ENCODE assay signal across 8 cellular contexts in the genomic region with DNA sequence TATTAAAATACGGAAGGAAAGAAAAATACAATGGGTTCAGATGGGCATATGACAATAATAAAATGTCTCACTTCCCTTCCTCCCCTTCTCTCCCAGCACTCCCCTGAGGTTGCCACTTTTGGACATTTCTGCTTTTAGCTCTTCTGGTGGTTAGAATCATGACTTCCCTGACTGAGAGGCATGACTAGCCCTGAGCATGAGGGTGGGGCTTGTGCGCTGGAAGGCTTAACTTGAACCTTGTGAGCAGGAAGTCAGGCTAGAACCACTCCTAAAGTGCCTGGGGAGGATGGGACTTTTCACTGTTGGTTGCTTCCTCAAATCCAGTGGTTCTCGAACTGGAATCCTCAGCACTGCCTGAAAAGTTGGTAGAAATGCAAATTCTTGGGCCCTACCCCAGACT. TPM values are rescaled to one million over a fixed set of nuclear protein-coding genes. Genes with fewer than 3 reads are reported as not detected.
DNase-seq lines count a peak whose midpoint lies in the region; ATAC-seq and TF ChIP-seq lines count a peak whose summit lies in the region.

No MANE protein-coding gene starts in this region.

- no peak overlapping the region for H3K14ac ChIP-seq in mesenchymal stem cell (ENCODE audit: low read length in 2 of 2)

- ATAC-seq in GM18520 (IDR thresholded peaks at IDR 0.05; ENCODE audit: unreplicated experiment) (peak; percentile 38), GM23338 (no peak)

- no peak for TF ChIP-seq POLR2A in sigmoid colon (IDR thresholded peaks at IDR 0.05)

- no peaks in the 10 kb centered on the region for H3K27me3 Mint-ChIP-seq in GM23338 (ENCODE audit: insufficient read depth, low read depth, poor library complexity)

- H2BK5ac ChIP-seq in mesenchymal stem cell (ENCODE audit: low read depth, low read length, poor library complexity, severe bottlenecking), result no peak overlapping the region

- no peak overlapping the region for H4K8ac ChIP-seq in mesenchymal stem cell (ENCODE audit: low read length)

- no peaks in the 10 kb centered on the region for H3K36me3 ChIP-seq in GM23338 (ENCODE audit: insufficient read depth)
- no peaks in the 10 kb centered on the region for H3K36me3 ChIP-seq in sigmoid colon
- no peaks in the 10 kb centered on the region for H3K36me3 ChIP-seq in HAP-1 (replicated peaks)
- no peaks in the 10 kb centered on the region for H3K36me3 ChIP-seq in mesenchymal stem cell (ENCODE audit: control insufficient read depth in 1 of 2, insufficient read depth in 2 of 2, low read depth in 1 of 2, low read length in 2 of 2)

- H2AFZ ChIP-seq in GM23338 (peak overlapping the region; percentile 90), mesenchymal stem cell (ENCODE audit: low read depth, low read length) (no peak overlapping the region)

- H3K23ac ChIP-seq in mesenchymal stem cell (ENCODE audit: low read length in 2 of 2), result no peak overlapping the region

- H3K18ac ChIP-seq in mesenchymal stem cell (ENCODE audit: low read depth in 1 of 2, low read length in 2 of 2), result no peak overlapping the region

- 37 to 55% methylated on average over 3 of the region's 3 CpGs for WGBS in sigmoid colon, 2 donors
- 95% methylated on average over 2 of the region's 3 CpGs for WGBS in mesenchymal stem cell

- no peak overlapping the region for H3K4ac ChIP-seq in mesenchymal stem cell (ENCODE audit: low read depth in 1 of 2, low read length in 2 of 2)

- no peaks in the 10 kb centered on the region for H3K36me3 Mint-ChIP-seq in GM23338 (ENCODE audit: low read depth)

- no peak overlapping the region for H4K91ac ChIP-seq in mesenchymal stem cell (ENCODE audit: low read length)

- H2AK5ac ChIP-seq in mesenchymal stem cell (ENCODE audit: low read length, severe bottlenecking), result no peak overlapping the region

- in situ Hi-C loops in HAP-1 (cut with MboI; ENCODE audit: low sequenced_read_pairs), result no loop called here

- H3K4me2 ChIP-seq in GM23338 (no peak overlapping the region), mesenchymal stem cell (ENCODE audit: low read length, poor library complexity, severe bottlenecking) (no peak overlapping the region)

- no peaks in the 10 kb centered on the region for H4K20me1 ChIP-seq in GM23338 (replicated peaks; ENCODE audit: insufficient read depth)

- H3K27me3 ChIP-seq in GM23338 (ENCODE audit: insufficient read depth) (no peaks in the 10 kb centered on the region), sigmoid colon (no peaks in the 10 kb centered on the region), HAP-1 (ENCODE audit: low read depth) (no peaks in the 10 kb centered on the region), mesenchymal stem cell (ENCODE audit: control insufficient read depth in 1 of 2, insufficient read depth in 1 of 2, low read length in 2 of 2) (peaks cover 8 to 27% of the 10 kb centered on the region in 2 experiments)

- no peak overlapping the region for H3K4me3 Mint-ChIP-seq in GM23338

- H3K4me3 ChIP-seq in GM23338, result no peak overlapping the region
- H3K4me3 ChIP-seq in sigmoid colon, result no peak overlapping the region
- H3K4me3 ChIP-seq in HAP-1, result no peak overlapping the region
- peak overlapping the region in 1 of 2 experiments; percentile 1 for H3K4me3 ChIP-seq in mesenchymal stem cell (ENCODE audit: insufficient read depth in 1 of 2, low read depth in 1 of 2, low read length in 2 of 2)

- H3K9me3 ChIP-seq in sigmoid colon (no peaks in the 10 kb centered on the region), HAP-1 (no peaks in the 10 kb centered on the region), mesenchymal stem cell (ENCODE audit: control insufficient read depth, low read length) (no peaks in the 10 kb centered on the region)

- intact Hi-C loops in sigmoid colon (cut with DNase I), result loop anchor here (5.0 kb wide), 1 partner anchor 248 kb away; a partner anchor contains a TSS

- no peak for TF ChIP-seq CTCF in GM23338 (conservative IDR thresholded peaks at IDR 0.05; ENCODE audit: low read depth in 2 of 2)
- no peak for TF ChIP-seq CTCF in sigmoid colon (IDR thresholded peaks at IDR 0.05)

- H3K27ac Mint-ChIP-seq in GM23338, result no peak overlapping the region

- H3K4me1 ChIP-seq in GM23338 (ENCODE audit: insufficient read depth), result no peaks in the 10 kb centered on the region
- peaks cover 0 to 5% (median 0%) of the 10 kb centered on the region in 4 donors for H3K4me1 ChIP-seq in sigmoid colon
- no peaks in the 10 kb centered on the region for H3K4me1 ChIP-seq in HAP-1
- no peaks in the 10 kb centered on the region for H3K4me1 ChIP-seq in mesenchymal stem cell (ENCODE audit: control insufficient read depth, insufficient read depth, low read depth, low read length)

- H3K9ac ChIP-seq in mesenchymal stem cell (ENCODE audit: low read length), result no peak overlapping the region

- peaks cover 4% of the 10 kb centered on the region; the same call in 1 of the 2 replicates for H3K9me2 ChIP-seq in GM23338 (ENCODE audit: insufficient read depth)

- H2BK15ac ChIP-seq in mesenchymal stem cell (ENCODE audit: low read depth, poor library complexity, severe bottlenecking), result no peak overlapping the region

- H3K27ac ChIP-seq in GM23338 (ENCODE audit: low read depth), result no peak overlapping the region
- H3K27ac ChIP-seq in caudate nucleus (ENCODE audit: low read depth, low read length), result peak overlapping the region; percentile 71
- no peak overlapping the region for H3K27ac ChIP-seq in sigmoid colon
- no peak overlapping the region for H3K27ac ChIP-seq in mesenchymal stem cell (ENCODE audit: low read length, poor library complexity, severe bottlenecking)

- no peaks in the 10 kb centered on the region for H3K79me1 ChIP-seq in mesenchymal stem cell (replicated peaks; ENCODE audit: low read length, poor library complexity, severe bottlenecking)

- no peaks in the 10 kb centered on the region for H3F3A ChIP-seq in GM23338 (replicated peaks; ENCODE audit: low read depth)

- no peak for DNase-seq in GM23338 (ENCODE audit: low spot score)
- peak; percentile 98 for DNase-seq in Kasumi-1 (lab: John Stamatoyannopoulos, UW)
- peak in 13 of 61 donors; percentile 6 to 54 (median 19) for DNase-seq in caudate nucleus (lab: John Stamatoyannopoulos, UW)
- peak; percentile 69 for DNase-seq in sigmoid colon
- no peak for DNase-seq in HAP-1 (ENCODE audit: low spot score in 2 of 2)
- no peak for DNase-seq in mesenchymal stem cell
- no peak for DNase-seq in NCI-H1092 treated with DMSO at 0.1 percent for 48 hours (lab: John Stamatoyannopoulos, UW)

- no peaks in the 10 kb centered on the region for H3K9me3 Mint-ChIP-seq in GM23338

- no peak for TF ChIP-seq EP300 in sigmoid colon (IDR thresholded peaks at IDR 0.05)

- H2BK120ac ChIP-seq in mesenchymal stem cell (ENCODE audit: low read depth, low read length), result no peak overlapping the region

- H3K79me2 ChIP-seq in GM23338 (replicated peaks; ENCODE audit: insufficient read depth), result no peaks in the 10 kb centered on the region

- no peaks in the 10 kb centered on the region; the same call in 2 of the 3 replicates for H3K4me1 Mint-ChIP-seq in GM23338

- no peak overlapping the region for H2BK12ac ChIP-seq in mesenchymal stem cell (ENCODE audit: low read length in 2 of 2)

RNA-seq across cellular contexts. Expression of a gene that starts 19.7 kb away (rescaled TPM):
- 1.9 and 2.5 TPM in 2 replicates for total RNA-seq in GM23338 (2014; rRNA removed; shearing (Covaris generic))
- polyA plus RNA-seq in GM23338 (2016; fragmentation: Nextera tagmentation; extraction: Ambion mirVana) (1.9 and 2.0 TPM in 2 replicates), sigmoid colon (10 to 100 TPM in 1 of 3 donors, 1 to 10 TPM in 2; 2.8 to 18.1 (median 7.2) TPM)
- 1 to 10 TPM; 2.6 to 6.4 (median 5.7) TPM for total RNA-seq in sigmoid colon
- polyA plus RNA-seq in mesenchymal stem cell (2013, experiment 1 of 2), result 0.62 TPM
- 0.45 TPM for polyA plus RNA-seq in mesenchymal stem cell (2013, experiment 2 of 2)

Comparison
In these comparisons a context has a peak if more than half of its experiments do, and no peak if none do; other contexts are left out.
1. DNase-seq: peak in Kasumi-1 (2 of 2) and sigmoid colon (single experiment); none in GM23338 (single experiment), HAP-1 (0 of 2), mesenchymal stem cell (single experiment) and NCI-H1092 treated with DMSO at 0.1 percent for 48 hours (single experiment).